ENCODE assay signal across 22 cellular contexts in genomic region chr7:111103136-111103535, GRCh38. TPM values are rescaled to one million over a fixed set of nuclear protein-coding genes. Genes with fewer than 3 reads are reported as not detected.
DNase-seq lines count a peak whose midpoint lies in the region; ATAC-seq and TF ChIP-seq lines count a peak whose summit lies in the region.
"Had no signal": no experiment of that assay in that cellular context is flagged by ENCODE, and none has a peak within 500 bp of the region (broad histone marks: within the 10 kb centered on the region; RNA-seq: fewer than 3 reads in every experiment).

No MANE protein-coding gene starts in this region.

- H3K27ac Mint-ChIP-seq in activated T-cell treated with anti-CD3 and anti-CD28 coated beads, Interleukin-2, amount 50 U/mL, for 72 hours: peak overlapping the region; percentile 85
- H3K27ac Mint-ChIP-seq in Calu3 (ENCODE audit: unreplicated experiment): no peak overlapping the region
- H3K27ac Mint-ChIP-seq in activated CD8-positive, alpha-beta T cell treated with anti-CD3 and anti-CD28 coated beads, Interleukin-2, amount 10 ng/mL, durations not matched to agents 7 days and 5 days: no peak overlapping the region
- peak overlapping the region in 6 of 10 donors; percentile 11 to 77 (median 66) for H3K27ac Mint-ChIP-seq in naive thymus-derived CD8-positive, alpha-beta T cell
- H3K27ac Mint-ChIP-seq: CD4-positive, CD25-positive, alpha-beta regulatory T cell had no signal

- H3K4me3 Mint-ChIP-seq in activated T-cell treated with anti-CD3 and anti-CD28 coated beads, Interleukin-2, amount 50 U/mL, for 72 hours: peak overlapping the region; percentile 13 to 73
- peak overlapping the region; percentile 26 for H3K4me3 Mint-ChIP-seq in Calu3 (ENCODE audit: low read depth, unreplicated experiment)
- peak overlapping the region; percentile 9 for H3K4me3 Mint-ChIP-seq in activated CD8-positive, alpha-beta T cell treated with anti-CD3 and anti-CD28 coated beads, Interleukin-2, amount 10 ng/mL, durations not matched to agents 7 days and 5 days
- H3K4me3 Mint-ChIP-seq in naive thymus-derived CD8-positive, alpha-beta T cell: peak overlapping the region in 5 of 10 donors; percentile 5 to 58 (median 29)
- H3K4me3 Mint-ChIP-seq: CD4-positive, CD25-positive, alpha-beta regulatory T cell had no signal

- no peaks in the 10 kb centered on the region for H3K9me3 ChIP-seq in tibial artery
- H3K9me3 ChIP-seq: A549, BE2C, Peyer's patch had no signal

- POLR2A ChIA-PET in activated CD8-positive, alpha-beta T cell treated with anti-CD3 and anti-CD28 coated beads, Interleukin-2, amount 10 ng/mL, durations not matched to agents 7 days and 5 days (lab: Charles Lee): interaction anchor here (0.9 kb wide), 1 partner anchor 10 kb away, joined by 5 read pairs; no protein-coding TSS in a partner anchor
- POLR2A ChIA-PET in naive thymus-derived CD8-positive, alpha-beta T cell (lab: Charles Lee): no interaction called here

- peaks cover 2 to 33% of the 10 kb centered on the region in 2 donors for H3K36me3 Mint-ChIP-seq in activated T-cell treated with anti-CD3 and anti-CD28 coated beads, Interleukin-2, amount 50 U/mL, for 72 hours (ENCODE audit: insufficient read depth in 2 of 2)
- no peaks in the 10 kb centered on the region for H3K36me3 Mint-ChIP-seq in Calu3 (ENCODE audit: insufficient read depth, unreplicated experiment)
- peaks cover 88% of the 10 kb centered on the region for H3K36me3 Mint-ChIP-seq in activated CD8-positive, alpha-beta T cell treated with anti-CD3 and anti-CD28 coated beads, Interleukin-2, amount 10 ng/mL, durations not matched to agents 7 days and 5 days (ENCODE audit: low read depth)
- peaks cover 21 to 91% (median 21%) of the 10 kb centered on the region in 3 donors for H3K36me3 Mint-ChIP-seq in naive thymus-derived CD8-positive, alpha-beta T cell
- H3K36me3 Mint-ChIP-seq: CD4-positive, CD25-positive, alpha-beta regulatory T cell; IgD-negative memory B cell had no signal

- no peaks in the 10 kb centered on the region for H3K9me3 Mint-ChIP-seq in activated T-cell treated with anti-CD3 and anti-CD28 coated beads, Interleukin-2, amount 50 U/mL, for 72 hours
- no peaks in the 10 kb centered on the region for H3K9me3 Mint-ChIP-seq in Calu3 (ENCODE audit: low read depth, unreplicated experiment)
- no peaks in the 10 kb centered on the region for H3K9me3 Mint-ChIP-seq in activated CD8-positive, alpha-beta T cell treated with anti-CD3 and anti-CD28 coated beads, Interleukin-2, amount 10 ng/mL, durations not matched to agents 7 days and 5 days (ENCODE audit: insufficient read depth)
- no peaks in the 10 kb centered on the region for H3K9me3 Mint-ChIP-seq in naive thymus-derived CD8-positive, alpha-beta T cell
- H3K9me3 Mint-ChIP-seq: CD4-positive, CD25-positive, alpha-beta regulatory T cell; IgD-negative memory B cell had no signal

- TF ChIP-seq CTCF in Calu3 (IDR thresholded peaks at IDR 0.05; ENCODE audit: unreplicated experiment): no peak
- TF ChIP-seq CTCF in tibial artery (IDR thresholded peaks at IDR 0.05): no peak

- no peak overlapping the region for H3K27ac ChIP-seq in tibial artery
- H3K27ac ChIP-seq: A549, Peyer's patch had no signal

- H3K27me3 ChIP-seq in tibial artery: no peaks in the 10 kb centered on the region
- H3K27me3 ChIP-seq: BE2C, Peyer's patch had no signal

- H3K4me1 ChIP-seq in tibial artery: peaks cover 0 to 16% (median 0%) of the 10 kb centered on the region in 4 donors
- H3K4me1 ChIP-seq: Peyer's patch had no signal

- intact Hi-C loops in Calu3 (cut with micrococcal nuclease; ENCODE audit: unreplicated experiment): loop anchor here (5.0 kb wide), 2 partner anchors 129 to 459 kb away; partner anchors contain the start of gene IMMP2L
- intact Hi-C loops in tibial artery (cut with DNase I; ENCODE audit: low total_unique reads): no loop called here

- DNase-seq in activated T-cell treated with anti-CD3 and anti-CD28 coated beads, Interleukin-2, amount 50 U/mL, for 72 hours: no peak
- DNase-seq in activated T-cell treated with anti-CD3 and anti-CD28 coated beads for 4 hours (no peak), Calu3 (no peak), tibial artery (no peak)
- DNase-seq in activated CD8-positive, alpha-beta T cell treated with anti-CD3 and anti-CD28 coated beads, Interleukin-2, amount 10 ng/mL, durations not matched to agents 7 days and 5 days: no peak
- no peak for DNase-seq in naive thymus-derived CD8-positive, alpha-beta T cell
- DNase-seq: BE2C; CD4-positive, CD25-positive, alpha-beta regulatory T cell; COR-L47; DMS 273 treated with DMSO at 0.1 percent for 48 hours; DMS79 treated with DMSO at 0.1 percent for 48 hours; NCI-H1105 treated with DMSO at 0.1 percent for 48 hours; NCI-H2081; NCI-H2171; NCI-H345; NCI-H524; NCI-H774; Peyer's patch had no signal

- peaks cover 72% of the 10 kb centered on the region for H3K4me1 Mint-ChIP-seq in activated T-cell treated with anti-CD3 and anti-CD28 coated beads, Interleukin-2, amount 50 U/mL, for 72 hours (ENCODE audit: low read depth)
- peaks cover 36% of the 10 kb centered on the region for H3K4me1 Mint-ChIP-seq in Calu3 (ENCODE audit: low read depth, unreplicated experiment)
- peaks cover 84% of the 10 kb centered on the region for H3K4me1 Mint-ChIP-seq in activated CD8-positive, alpha-beta T cell treated with anti-CD3 and anti-CD28 coated beads, Interleukin-2, amount 10 ng/mL, durations not matched to agents 7 days and 5 days (ENCODE audit: low read depth)
- peaks cover 22 to 74% (median 69%) of the 10 kb centered on the region in 4 donors for H3K4me1 Mint-ChIP-seq in naive thymus-derived CD8-positive, alpha-beta T cell

- H3K4me3 ChIP-seq in tibial artery: no peak overlapping the region
- H3K4me3 ChIP-seq: A549, Peyer's patch had no signal

- H3K27me3 Mint-ChIP-seq in activated T-cell treated with anti-CD3 and anti-CD28 coated beads, Interleukin-2, amount 50 U/mL, for 72 hours (ENCODE audit: low read depth): no peaks in the 10 kb centered on the region
- no peaks in the 10 kb centered on the region for H3K27me3 Mint-ChIP-seq in Calu3 (ENCODE audit: unreplicated experiment)
- no peaks in the 10 kb centered on the region for H3K27me3 Mint-ChIP-seq in activated CD8-positive, alpha-beta T cell treated with anti-CD3 and anti-CD28 coated beads, Interleukin-2, amount 10 ng/mL, durations not matched to agents 7 days and 5 days (ENCODE audit: low read depth)
- H3K27me3 Mint-ChIP-seq in naive thymus-derived CD8-positive, alpha-beta T cell: no peaks in the 10 kb centered on the region
- H3K27me3 Mint-ChIP-seq: IgD-negative memory B cell had no signal

- no peaks in the 10 kb centered on the region for H3K36me3 ChIP-seq in tibial artery
- H3K36me3 ChIP-seq: Peyer's patch had no signal

- BruUV-seq in Calu3 (replicated peaks; lab: Mats Ljungman, UMichigan): no TSS peak

- CTCF ChIA-PET in Calu3 (lab: Charles Lee): no interaction called here
- CTCF ChIA-PET in activated CD8-positive, alpha-beta T cell treated with anti-CD3 and anti-CD28 coated beads, Interleukin-2, amount 10 ng/mL, durations not matched to agents 7 days and 5 days (lab: Charles Lee): no interaction called here

- no peak for ATAC-seq in activated T-cell treated with anti-CD3 and anti-CD28 coated beads, Interleukin-2, amount 50 U/mL, for 72 hours (replicated peaks in 1 of 2)
- ATAC-seq in activated CD8-positive, alpha-beta T cell treated with anti-CD3 and anti-CD28 coated beads, Interleukin-2, amount 10 ng/mL, durations not matched to agents 7 days and 5 days: no peak
- no peak for ATAC-seq in naive thymus-derived CD8-positive, alpha-beta T cell
- no peak for ATAC-seq in HG03045 (IDR thresholded peaks at IDR 0.05; ENCODE audit: unreplicated experiment)
- ATAC-seq: A549 had no signal

RNA-seq across cellular contexts. Expression of gene LRRN3, which starts 12.2 kb away (rescaled TPM):
- 10 to 100 TPM; 15.3 to 24.0 TPM for total RNA-seq in activated T-cell treated with anti-CD3 and anti-CD28 coated beads, Interleukin-2, amount 50 U/mL, for 72 hours
- total RNA-seq in Calu3 (2022): not detected in 2 replicates
- total RNA-seq in activated CD8-positive, alpha-beta T cell treated with anti-CD3 and anti-CD28 coated beads, Interleukin-2, amount 10 ng/mL, durations not matched to agents 7 days and 5 days: 100 to 1,000 TPM; 196 to 204 TPM
- total RNA-seq in naive thymus-derived CD8-positive, alpha-beta T cell: 100 to 1,000 TPM; 332 to 337 TPM
- polyA plus RNA-seq in naive thymus-derived CD8-positive, alpha-beta T cell: 100 to 1,000 TPM; 127 to 241 (median 223) TPM
- total RNA-seq: OCI-LY7 had no signal

Comparison
In these comparisons a context has a peak if more than half of its experiments do, and no peak if none do; other contexts are left out.
1. H3K27ac Mint-ChIP-seq: peak in activated T-cell treated with anti-CD3 and anti-CD28 coated beads, Interleukin-2, amount 50 U/mL, for 72 hours (single experiment) and naive thymus-derived CD8-positive, alpha-beta T cell (6 of 10); none in Calu3 (single experiment) and activated CD8-positive, alpha-beta T cell treated with anti-CD3 and anti-CD28 coated beads, Interleukin-2, amount 10 ng/mL, durations not matched to agents 7 days and 5 days (single experiment).
2. RNA of gene LRRN3, which starts 12.2 kb away (total RNA-seq): 332 to 337 TPM in naive thymus-derived CD8-positive, alpha-beta T cell, 196 to 204 TPM in activated CD8-positive, alpha-beta T cell treated with anti-CD3 and anti-CD28 coated beads, Interleukin-2, amount 10 ng/mL, durations not matched to agents 7 days and 5 days and 15.3 to 24.0 TPM in activated T-cell treated with anti-CD3 and anti-CD28 coated beads, Interleukin-2, amount 50 U/mL, for 72 hours; not detected in Calu3; every median in the first group is over 10 times any median in the second.